ENCODE assay signal across 8 cellular contexts in genomic region chr1:225911207-225912130, GRCh38. TPM values are rescaled to one million over a fixed set of nuclear protein-coding genes. Genes with fewer than 3 reads are reported as not detected.
DNase-seq lines count a peak whose midpoint lies in the region; ATAC-seq and TF ChIP-seq lines count a peak whose summit lies in the region.

No MANE protein-coding gene starts in this region.

- H4K20me1 ChIP-seq in fibroblast of lung (ENCODE audit: control insufficient read depth, extremely low read depth, insufficient read depth, low read length) (no peaks in the 10 kb centered on the region), neural progenitor cell (ENCODE audit: low read depth) (no peaks in the 10 kb centered on the region)

- no peaks in the 10 kb centered on the region for H3F3A ChIP-seq in neural progenitor cell (ENCODE audit: low read depth)

- H2AFZ ChIP-seq in fibroblast of lung (ENCODE audit: low read length) (peak overlapping the region; percentile 7), neural progenitor cell (replicated peaks) (peak overlapping the region; percentile 13)

- no peaks in the 10 kb centered on the region for H3K9me3 Mint-ChIP-seq in neural progenitor cell

- peak in 1 of 2 experiments; percentile 53 for DNase-seq in HL-60 (ENCODE audit: low read depth in 1 of 2, low spot score in 1 of 2)
- peak; percentile 77 for DNase-seq in activated CD8-positive, alpha-beta memory T cell treated with anti-CD3 and anti-CD28 coated beads, Interleukin-2, amount 50 U/mL, for 4 hours
- peak; percentile 20 to 41 for DNase-seq in fibroblast of lung (ENCODE audit: low read depth in 2 of 2)
- DNase-seq in neural progenitor cell (ENCODE audit: low spot score), result peak; percentile 84
- no peak for DNase-seq in NCI-H82 (lab: John Stamatoyannopoulos, UW)

- no peaks in the 10 kb centered on the region for H3K36me3 Mint-ChIP-seq in neural progenitor cell

- H3K27me3 ChIP-seq in HL-60 (ENCODE audit: insufficient read depth, poor library complexity, severe bottlenecking) (no peaks in the 10 kb centered on the region), fibroblast of lung (ENCODE audit: control insufficient read depth, insufficient read depth, low read length) (no peaks in the 10 kb centered on the region), neural progenitor cell (peaks cover 10% of the 10 kb centered on the region), subcutaneous abdominal adipose tissue (ENCODE audit: control insufficient read depth in 5 of 5, insufficient read depth in 4 of 5, low read length in 5 of 5) (no peaks in the 10 kb centered on the region)

- TF ChIP-seq CTCF in HL-60 (IDR thresholded peaks at IDR 0.05; ENCODE audit: insufficient read depth, low read length), result peak; percentile 56
- TF ChIP-seq CTCF in fibroblast of lung (conservative IDR thresholded peaks at IDR 0.05 in 1 of 2, IDR thresholded peaks at IDR 0.05 in 1 of 2; ENCODE audit: low read depth in 1 of 2, low read length in 2 of 2), result peak; percentile 56 to 84
- peak; percentile 90 for TF ChIP-seq CTCF in neural progenitor cell (IDR thresholded peaks at IDR 0.05)

- H3K4me3 ChIP-seq in HL-60 (replicated peaks; ENCODE audit: insufficient read depth, low read length), result no peak overlapping the region
- H3K4me3 ChIP-seq in fibroblast of lung (replicated peaks in 1 of 4; ENCODE audit: control extremely low read depth in 1 of 4, insufficient read depth in 1 of 4, low read depth in 3 of 4, low read length in 4 of 4), result no peak overlapping the region
- no peak overlapping the region for H3K4me3 ChIP-seq in neural progenitor cell
- H3K4me3 ChIP-seq in subcutaneous abdominal adipose tissue (ENCODE audit: low read depth in 1 of 5, low read length in 5 of 5), result peak overlapping the region in 3 of 5 donors; percentile 11 to 39 (median 18)

- no peaks in the 10 kb centered on the region for H3K36me3 ChIP-seq in fibroblast of lung (ENCODE audit: control insufficient read depth, insufficient read depth, low read length)
- H3K36me3 ChIP-seq in neural progenitor cell, result no peaks in the 10 kb centered on the region
- peaks cover 0 to 16% (median 5%) of the 10 kb centered on the region in 5 donors for H3K36me3 ChIP-seq in subcutaneous abdominal adipose tissue (ENCODE audit: control insufficient read depth in 5 of 5, insufficient read depth in 5 of 5, low read length in 5 of 5)

- H3K79me2 ChIP-seq in fibroblast of lung (ENCODE audit: control insufficient read depth, insufficient read depth, low read length) (no peaks in the 10 kb centered on the region), neural progenitor cell (ENCODE audit: low read depth) (no peaks in the 10 kb centered on the region)

- H3K9ac ChIP-seq in fibroblast of lung (ENCODE audit: insufficient read depth, low read length) (no peak overlapping the region), neural progenitor cell (no peak overlapping the region), subcutaneous abdominal adipose tissue (ENCODE audit: low read length in 5 of 5) (peak overlapping the region in 2 of 5 donors; percentile 43 to 58)

- no peak overlapping the region for H3K4me2 ChIP-seq in fibroblast of lung (ENCODE audit: extremely low read depth, insufficient read depth, low read length)
- H3K4me2 ChIP-seq in neural progenitor cell, result peak overlapping the region; percentile 21

- H3K9me3 ChIP-seq in fibroblast of lung (ENCODE audit: control insufficient read depth, insufficient read depth, low read depth, low read length) (no peaks in the 10 kb centered on the region), neural progenitor cell (ENCODE audit: low read depth) (no peaks in the 10 kb centered on the region), subcutaneous abdominal adipose tissue (ENCODE audit: control insufficient read depth in 5 of 5, low read length in 5 of 5) (no peaks in the 10 kb centered on the region)

- no peak overlapping the region for H3K27ac Mint-ChIP-seq in neural progenitor cell

- H3K4me3 Mint-ChIP-seq in neural progenitor cell, result no peak overlapping the region

- H3K4me1 Mint-ChIP-seq in neural progenitor cell, result peaks cover 18% of the 10 kb centered on the region

- H3K27ac ChIP-seq in HL-60 (replicated peaks), result no peak overlapping the region
- no peak overlapping the region for H3K27ac ChIP-seq in fibroblast of lung (ENCODE audit: insufficient read depth, low read length)
- H3K27ac ChIP-seq in neural progenitor cell, result no peak overlapping the region
- H3K27ac ChIP-seq in subcutaneous abdominal adipose tissue (ENCODE audit: low read depth, low read length), result no peak overlapping the region

- H3K4me1 ChIP-seq in fibroblast of lung (ENCODE audit: control insufficient read depth, extremely low read depth, insufficient read depth, low read length) (no peaks in the 10 kb centered on the region), neural progenitor cell (no peaks in the 10 kb centered on the region), subcutaneous abdominal adipose tissue (ENCODE audit: control insufficient read depth in 5 of 5, insufficient read depth in 5 of 5, low read length in 5 of 5) (peaks cover 0 to 12% (median 5%) of the 10 kb centered on the region in 5 donors)

- peaks cover 5% of the 10 kb centered on the region for H3K27me3 Mint-ChIP-seq in neural progenitor cell (ENCODE audit: insufficient read depth, low read depth)

- ATAC-seq in GM18907 (IDR thresholded peaks at IDR 0.05; ENCODE audit: unreplicated experiment), result peak; percentile 75
- ATAC-seq in HG02588 (IDR thresholded peaks at IDR 0.05; ENCODE audit: unreplicated experiment), result no peak

RNA-seq across cellular contexts. Expression of gene PYCR2, which starts 12.6 kb away (rescaled TPM):
- total RNA-seq in fibroblast of lung (30.6 and 32.4 TPM in 2 replicates), neural progenitor cell (ENCODE audit: low replicate concordance) (23.8 and 54.7 TPM in 2 replicates)
- polyA plus RNA-seq in fibroblast of lung, result 28.6 and 35.5 TPM in 2 replicates
- 37.1 and 48.9 TPM in 2 replicates for polyA plus RNA-seq in fibroblast of lung (2012)
- 77.2 and 97.0 TPM in 2 replicates for polyA minus RNA-seq in fibroblast of lung (ENCODE audit: low replicate concordance)

RNA-seq across cellular contexts. Expression of gene LEFTY1, which starts 22.5 kb away (rescaled TPM):
- total RNA-seq in fibroblast of lung (0.26 TPM in 1 of 2 replicates, not detected in the other), neural progenitor cell (ENCODE audit: low replicate concordance) (not detected in 2 replicates)
- polyA plus RNA-seq in fibroblast of lung, result not detected in 2 replicates
- polyA plus RNA-seq in fibroblast of lung (2012), result not detected in 2 replicates
- not detected in 2 replicates for polyA minus RNA-seq in fibroblast of lung (ENCODE audit: low replicate concordance)

RNA-seq across cellular contexts. Expression of gene TMEM63A, which starts 29.3 kb away (rescaled TPM):
- total RNA-seq in fibroblast of lung (16.2 and 24.1 TPM in 2 replicates), neural progenitor cell (ENCODE audit: low replicate concordance) (5.1 and 12.3 TPM in 2 replicates)
- 14.1 and 14.5 TPM in 2 replicates for polyA plus RNA-seq in fibroblast of lung
- polyA plus RNA-seq in fibroblast of lung (2012), result 11.8 and 12.3 TPM in 2 replicates
- 45.5 and 49.2 TPM in 2 replicates for polyA minus RNA-seq in fibroblast of lung (ENCODE audit: low replicate concordance)

RNA-seq across cellular contexts. Expression of gene LEFTY2, which starts 29.6 kb away (rescaled TPM):
- total RNA-seq in fibroblast of lung, result under 0.01 TPM in 1 of 2 replicates, not detected in the other
- 0.05 TPM in 1 of 2 replicates, not detected in the other for polyA plus RNA-seq in fibroblast of lung
- polyA plus RNA-seq in fibroblast of lung (2012), result 0.05 TPM in 1 of 2 replicates, not detected in the other
- polyA minus RNA-seq in fibroblast of lung (ENCODE audit: low replicate concordance), result not detected in 2 replicates
- total RNA-seq in neural progenitor cell (ENCODE audit: low replicate concordance), result not detected in 2 replicates

Comparison
In these comparisons a context has a peak if more than half of its experiments do, and no peak if none do; other contexts are left out.
1. H3K4me3 ChIP-seq: peak in subcutaneous abdominal adipose tissue (3 of 5); none in HL-60 (single experiment), fibroblast of lung (0 of 4) and neural progenitor cell (single experiment).
2. Peak in every context shown above with its lines, with median percentiles within 50 percentile points of each other: CTCF ChIP-seq.